In the genomic region with DNA sequence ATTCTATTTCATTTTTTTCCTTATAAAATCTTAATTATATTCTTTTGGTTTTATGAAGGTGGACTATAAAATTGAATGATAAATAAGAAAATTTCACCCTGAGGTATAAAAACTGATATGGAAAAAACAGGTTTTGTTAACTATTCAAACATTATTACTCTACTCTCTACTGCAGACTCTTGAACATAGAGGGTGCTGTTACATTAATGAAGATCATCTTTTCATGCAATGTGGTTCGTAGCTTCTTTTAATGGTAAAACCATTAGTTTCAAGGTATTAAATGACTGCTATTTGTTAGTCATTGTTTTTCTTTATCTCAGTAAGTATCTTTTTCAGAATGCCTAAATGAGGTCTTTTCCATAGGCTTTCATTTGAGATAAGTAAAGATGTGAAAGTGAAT, we compare ENCODE assay signal across 12 cellular contexts.
DNase-seq lines count a peak whose midpoint lies in the region; ATAC-seq and TF ChIP-seq lines count a peak whose summit lies in the region.
"Had no signal": no experiment of that assay in that cellular context is flagged by ENCODE, and none has a peak within 500 bp of the region (broad histone marks: within the 10 kb centered on the region; RNA-seq: fewer than 3 reads in every experiment).

No MANE protein-coding gene starts in this region.

- H3K4me2 ChIP-seq in H9 (ENCODE audit: insufficient read depth, insufficient read length, low read length), result no peak overlapping the region

- H2BK20ac ChIP-seq in H9 (ENCODE audit: low read depth, low read length, poor library complexity, severe bottlenecking), result no peak overlapping the region

- peak; percentile 75 for ATAC-seq in SK-N-SH treated with all-trans-retinoic acid at 6 μM for 48 hours
- ATAC-seq in HG03469 (IDR thresholded peaks at IDR 0.05; ENCODE audit: unreplicated experiment), result no peak
- ATAC-seq in GM18520 (IDR thresholded peaks at IDR 0.05; ENCODE audit: unreplicated experiment), result no peak
- ATAC-seq in GM21737 (IDR thresholded peaks at IDR 0.05; ENCODE audit: unreplicated experiment), result no peak

- H3K4me3 Mint-ChIP-seq in H9, result no peak overlapping the region
- H3K4me3 Mint-ChIP-seq: CD4-positive, CD25-positive, alpha-beta regulatory T cell had no signal

- H3K4me3 ChIP-seq in ACC112 (ENCODE audit: low read depth, low read length), result peak overlapping the region; percentile 58; the same call in 1 of the 2 replicates

- H3K27ac ChIP-seq in ACC112 (ENCODE audit: low read depth, low read length), result no peak overlapping the region
- H3K27ac ChIP-seq in H9 (ENCODE audit: insufficient read length, low read depth, low read length), result no peak overlapping the region

- H2BK5ac ChIP-seq in H9 (ENCODE audit: insufficient read length, low read length), result no peak overlapping the region

- H3T11ph ChIP-seq in H9 (ENCODE audit: low read length), result no peak overlapping the region

- no peak overlapping the region for H4K5ac ChIP-seq in H9 (ENCODE audit: insufficient read length, low read depth, low read length)

- no peaks in the 10 kb centered on the region for H4K20me1 ChIP-seq in H9 (ENCODE audit: control insufficient read depth, insufficient read depth, insufficient read length)

- H3K14ac ChIP-seq in H9 (ENCODE audit: insufficient read depth, low read length), result no peak overlapping the region

- peaks cover 7% of the 10 kb centered on the region for H3K4me1 ChIP-seq in ACC112 (ENCODE audit: control insufficient read depth, insufficient read depth, low read length, unreplicated experiment)
- no peaks in the 10 kb centered on the region for H3K4me1 ChIP-seq in H9 (ENCODE audit: insufficient read depth, low read length)

- no peak overlapping the region for H4K8ac ChIP-seq in H9 (replicated peaks; ENCODE audit: insufficient read length, low read depth, low read length)

- no peak overlapping the region for H3K23ac ChIP-seq in H9 (ENCODE audit: insufficient read length, low read depth, low read length)

- no peaks in the 10 kb centered on the region for H3K36me3 ChIP-seq in ACC112 (ENCODE audit: insufficient read depth, low read length)

- no peak overlapping the region for H3K4ac ChIP-seq in H9 (ENCODE audit: low read depth, low read length)

- no peak overlapping the region for H2BK15ac ChIP-seq in H9 (ENCODE audit: low read depth, low read length)

- H3K79me1 ChIP-seq in H9 (ENCODE audit: insufficient read depth, low read depth, low read length, poor library complexity, severe bottlenecking), result no peaks in the 10 kb centered on the region

- no peak overlapping the region for H4K91ac ChIP-seq in H9 (ENCODE audit: insufficient read length, low read depth, low read length)

- no peak overlapping the region for H2AK5ac ChIP-seq in H9 (ENCODE audit: insufficient read length, low read length)

- no peak overlapping the region for H3K9ac ChIP-seq in H9 (ENCODE audit: extremely low read depth, insufficient read length, low read length)

- H3K18ac ChIP-seq in H9 (ENCODE audit: insufficient read length, low read depth, low read length), result no peak overlapping the region

- H3K56ac ChIP-seq in H9 (ENCODE audit: insufficient read length, low read depth, low read length), result no peak overlapping the region

- no peak overlapping the region for H2AFZ ChIP-seq in ACC112 (ENCODE audit: low read length, unreplicated experiment)
- no peak overlapping the region for H2AFZ ChIP-seq in H9 (ENCODE audit: low read length)

- H3K9me3 ChIP-seq in H9 (ENCODE audit: control insufficient read depth, low read depth, low read length), result no peaks in the 10 kb centered on the region

- H3K79me2 ChIP-seq in ACC112 (ENCODE audit: control insufficient read depth, insufficient read depth, low read length, unreplicated experiment), result no peaks in the 10 kb centered on the region
- no peaks in the 10 kb centered on the region for H3K79me2 ChIP-seq in H9 (ENCODE audit: insufficient read depth, low read length)

- no CpG with 5 or more reads among the region's 1 CpG for WGBS in H9 (ENCODE audit: extremely low coverage, insufficient read length, low lambda C conversion rate)

- no peaks in the 10 kb centered on the region for H3K4me1 Mint-ChIP-seq in H9
- H3K4me1 Mint-ChIP-seq: CD4-positive, CD25-positive, alpha-beta regulatory T cell had no signal

- H2BK12ac ChIP-seq in H9 (ENCODE audit: insufficient read length, low read depth, low read length), result no peak overlapping the region

- TF ChIP-seq CTCF in H9 (conservative IDR thresholded peaks at IDR 0.05), result peak; percentile 36; the same call in 2 of the 3 replicates

- no peaks in the 10 kb centered on the region for H3K23me2 ChIP-seq in H9 (ENCODE audit: insufficient read length, low read depth, low read length, poor library complexity, severe bottlenecking)

- H3K27me3 Mint-ChIP-seq in H9 (ENCODE audit: low read depth), result no peaks in the 10 kb centered on the region
- H3K27me3 Mint-ChIP-seq: CD4-positive, CD25-positive, alpha-beta regulatory T cell had no signal

- H2BK120ac ChIP-seq in H9 (ENCODE audit: low read depth, low read length, poor library complexity, severe bottlenecking), result no peak overlapping the region

- DNase-seq in H9, result no peak
- peak; percentile 16 for DNase-seq in fibroblast of the conjunctiva (ENCODE audit: low read depth)
- no peak for DNase-seq in D341Med (ENCODE audit: low spot score)
- DNase-seq: activated CD4-positive, alpha-beta T cell treated with anti-CD3 and anti-CD28 coated beads for 1 hour; CD4-positive, CD25-positive, alpha-beta regulatory T cell; NCI-H1694 treated with DMSO at 0.1 percent for 48 hours; Right ventricle myocardium superior had no signal

- H3K9me3 Mint-ChIP-seq in H9, result no peaks in the 10 kb centered on the region; a peak in 1 of 5 replicates

- H3K36me3 Mint-ChIP-seq in H9 (ENCODE audit: insufficient read depth in 1 of 3, low read depth in 3 of 3), result no peaks in the 10 kb centered on the region
- H3K36me3 Mint-ChIP-seq: CD4-positive, CD25-positive, alpha-beta regulatory T cell had no signal

- H3K27ac Mint-ChIP-seq in H9, result no peak overlapping the region
- H3K27ac Mint-ChIP-seq: CD4-positive, CD25-positive, alpha-beta regulatory T cell had no signal

- H3K27me3 ChIP-seq in ACC112 (ENCODE audit: insufficient read depth, low read length) (no peaks in the 10 kb centered on the region), H9 (ENCODE audit: insufficient read depth, low read length) (no peaks in the 10 kb centered on the region)

TF ChIP-seq in SK-N-SH treated with all-trans-retinoic acid at 6 μM for 48 hours, 23 proteins besides CTCF, POLR2A, EP300 and RAD21 (continues in another document):
- TF ChIP-seq PPARA (CRISPR knock-in tag; IDR thresholded peaks at IDR 0.05; ENCODE audit: borderline replicate concordance) (no peak), ZNF70 (CRISPR knock-in tag; IDR thresholded peaks at IDR 0.05) (no peak), RARB (CRISPR knock-in tag; IDR thresholded peaks at IDR 0.05) (no peak), TOX (CRISPR knock-in tag; IDR thresholded peaks at IDR 0.05; ENCODE audit: borderline replicate concordance) (no peak), TCF4 (CRISPR knock-in tag; IDR thresholded peaks at IDR 0.05; ENCODE audit: borderline replicate concordance) (no peak), ZFP30 (CRISPR knock-in tag; IDR thresholded peaks at IDR 0.05) (no peak), CSDC2 (CRISPR knock-in tag; IDR thresholded peaks at IDR 0.05) (no peak), GLIS3 (CRISPR knock-in tag; IDR thresholded peaks at IDR 0.05) (no peak), ZNF565 (CRISPR knock-in tag; conservative IDR thresholded peaks at IDR 0.05; ENCODE audit: low read depth) (no peak)
- TF ChIP-seq, protein P1, sequence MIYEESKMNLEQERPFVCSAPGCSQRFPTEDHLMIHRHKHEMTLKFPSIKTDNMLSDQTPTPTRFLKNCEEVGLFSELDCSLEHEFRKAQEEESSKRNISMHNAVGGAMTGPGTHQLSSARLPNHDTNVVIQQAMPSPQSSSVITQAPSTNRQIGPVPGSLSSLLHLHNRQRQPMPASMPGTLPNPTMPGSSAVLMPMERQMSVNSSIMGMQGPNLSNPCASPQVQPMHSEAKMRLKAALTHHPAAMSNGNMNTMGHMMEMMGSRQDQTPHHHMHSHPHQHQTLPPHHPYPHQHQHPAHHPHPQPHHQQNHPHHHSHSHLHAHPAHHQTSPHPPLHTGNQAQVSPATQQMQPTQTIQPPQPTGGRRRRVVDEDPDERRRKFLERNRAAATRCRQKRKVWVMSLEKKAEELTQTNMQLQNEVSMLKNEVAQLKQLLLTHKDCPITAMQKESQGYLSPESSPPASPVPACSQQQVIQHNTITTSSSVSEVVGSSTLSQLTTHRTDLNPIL (CRISPR knock-in tag; IDR thresholded peaks at IDR 0.05; ENCODE audit: low read depth), result no peak
- TF ChIP-seq, protein P2, sequence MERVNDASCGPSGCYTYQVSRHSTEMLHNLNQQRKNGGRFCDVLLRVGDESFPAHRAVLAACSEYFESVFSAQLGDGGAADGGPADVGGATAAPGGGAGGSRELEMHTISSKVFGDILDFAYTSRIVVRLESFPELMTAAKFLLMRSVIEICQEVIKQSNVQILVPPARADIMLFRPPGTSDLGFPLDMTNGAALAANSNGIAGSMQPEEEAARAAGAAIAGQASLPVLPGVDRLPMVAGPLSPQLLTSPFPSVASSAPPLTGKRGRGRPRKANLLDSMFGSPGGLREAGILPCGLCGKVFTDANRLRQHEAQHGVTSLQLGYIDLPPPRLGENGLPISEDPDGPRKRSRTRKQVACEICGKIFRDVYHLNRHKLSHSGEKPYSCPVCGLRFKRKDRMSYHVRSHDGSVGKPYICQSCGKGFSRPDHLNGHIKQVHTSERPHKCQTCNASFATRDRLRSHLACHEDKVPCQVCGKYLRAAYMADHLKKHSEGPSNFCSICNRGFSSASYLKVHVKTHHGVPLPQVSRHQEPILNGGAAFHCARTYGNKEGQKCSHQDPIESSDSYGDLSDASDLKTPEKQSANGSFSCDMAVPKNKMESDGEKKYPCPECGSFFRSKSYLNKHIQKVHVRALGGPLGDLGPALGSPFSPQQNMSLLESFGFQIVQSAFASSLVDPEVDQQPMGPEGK (CRISPR knock-in tag; IDR thresholded peaks at IDR 0.05; ENCODE audit: borderline replicate concordance), result no peak
- TF ChIP-seq, protein P3, sequence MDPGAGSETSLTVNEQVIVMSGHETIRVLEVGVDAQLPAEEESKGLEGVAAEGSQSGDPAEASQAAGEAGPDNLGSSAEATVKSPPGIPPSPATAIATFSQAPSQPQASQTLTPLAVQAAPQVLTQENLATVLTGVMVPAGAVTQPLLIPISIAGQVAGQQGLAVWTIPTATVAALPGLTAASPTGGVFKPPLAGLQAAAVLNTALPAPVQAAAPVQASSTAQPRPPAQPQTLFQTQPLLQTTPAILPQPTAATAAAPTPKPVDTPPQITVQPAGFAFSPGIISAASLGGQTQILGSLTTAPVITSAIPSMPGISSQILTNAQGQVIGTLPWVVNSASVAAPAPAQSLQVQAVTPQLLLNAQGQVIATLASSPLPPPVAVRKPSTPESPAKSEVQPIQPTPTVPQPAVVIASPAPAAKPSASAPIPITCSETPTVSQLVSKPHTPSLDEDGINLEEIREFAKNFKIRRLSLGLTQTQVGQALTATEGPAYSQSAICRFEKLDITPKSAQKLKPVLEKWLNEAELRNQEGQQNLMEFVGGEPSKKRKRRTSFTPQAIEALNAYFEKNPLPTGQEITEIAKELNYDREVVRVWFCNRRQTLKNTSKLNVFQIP (CRISPR knock-in tag; IDR thresholded peaks at IDR 0.05; ENCODE audit: borderline replicate concordance, low read depth), result no peak
